ENCODE assay signal across 19 cellular contexts in genomic region chr11:110424775-110425444, GRCh38. TPM values are rescaled to one million over a fixed set of nuclear protein-coding genes. Genes with fewer than 3 reads are reported as not detected.
DNase-seq lines count a peak whose midpoint lies in the region; ATAC-seq and TF ChIP-seq lines count a peak whose summit lies in the region.
"Had no signal": no experiment of that assay in that cellular context is flagged by ENCODE, and none has a peak within 500 bp of the region (broad histone marks: within the 10 kb centered on the region; RNA-seq: fewer than 3 reads in every experiment).

No MANE protein-coding gene starts in this region.

- H3K36me3 ChIP-seq in liver (ENCODE audit: control insufficient read depth in 4 of 4, insufficient read depth in 3 of 4, low read depth in 1 of 4, low read length in 3 of 4) (no peaks in the 10 kb centered on the region), osteoblast (ENCODE audit: insufficient read depth, low read length) (no peaks in the 10 kb centered on the region), esophagus muscularis mucosa (no peaks in the 10 kb centered on the region)
- H3K36me3 ChIP-seq: BE2C had no signal

- no peak overlapping the region for H3K9ac ChIP-seq in liver (ENCODE audit: low read depth in 1 of 2, low read length in 2 of 2)

- H3K4me1 ChIP-seq in liver (ENCODE audit: control insufficient read depth in 4 of 4, insufficient read depth in 4 of 4, low read length in 3 of 4) (peaks cover 2 to 13% (median 9%) of the 10 kb centered on the region in 4 donors), osteoblast (ENCODE audit: insufficient read depth, low read length) (peaks cover 20% of the 10 kb centered on the region), esophagus muscularis mucosa (peaks cover 2 to 4% (median 4%) of the 10 kb centered on the region in 4 donors)
- H3K4me1 ChIP-seq: BE2C had no signal

- H3K27me3 ChIP-seq in liver (ENCODE audit: control insufficient read depth in 4 of 4, insufficient read depth in 4 of 4, low read length in 3 of 4), result no peaks in the 10 kb centered on the region
- H3K27me3 ChIP-seq in osteoblast (ENCODE audit: insufficient read depth, low read length), result no peaks in the 10 kb centered on the region
- no peaks in the 10 kb centered on the region for H3K27me3 ChIP-seq in esophagus muscularis mucosa
- H3K27me3 ChIP-seq: BE2C had no signal

- peak; percentile 2 for DNase-seq in AG08395 (ENCODE audit: low spot score)
- DNase-seq in LHCN-M2 (ENCODE audit: low read depth), result peak; percentile 6
- no peak for DNase-seq in osteoblast (ENCODE audit: insufficient read length, low spot score, missing footprints)
- DNase-seq in activated CD4-positive, alpha-beta T cell treated with anti-CD3 and anti-CD28 coated beads for 48 hours, result no peak
- DNase-seq in esophagus muscularis mucosa (ENCODE audit: extremely low spot score), result no peak
- DNase-seq in NCI-H345 (lab: John Stamatoyannopoulos, UW), result no peak
- DNase-seq: 8988T; BE2C; C1 segment of cervical spinal cord; CD4-positive, CD25-positive, alpha-beta regulatory T cell; CD8-positive, alpha-beta memory T cell; COR-L47; DMS 273 treated with DMSO at 0.1 percent for 48 hours; DND-41; H9; KG1 had no signal

- H3K9me3 ChIP-seq in liver (ENCODE audit: control insufficient read depth in 4 of 4, low read length in 3 of 4) (no peaks in the 10 kb centered on the region), osteoblast (ENCODE audit: low read depth, low read length) (no peaks in the 10 kb centered on the region), esophagus muscularis mucosa (peaks cover 0 to 10% (median 0%) of the 10 kb centered on the region in 4 donors)
- H3K9me3 ChIP-seq: BE2C had no signal

- no peak for ATAC-seq in GM19463 (IDR thresholded peaks at IDR 0.05; ENCODE audit: unreplicated experiment)
- ATAC-seq: GM12878 had no signal

- no peak for TF ChIP-seq RAD21 in liver (IDR thresholded peaks at IDR 0.05)

- no peak overlapping the region for H3K27ac ChIP-seq in liver (ENCODE audit: low read depth in 1 of 2, low read length in 2 of 2)
- H3K27ac ChIP-seq in osteoblast (ENCODE audit: low read depth, low read length), result peak overlapping the region; percentile 79
- H3K27ac ChIP-seq in esophagus muscularis mucosa (replicated peaks in 1 of 4), result no peak overlapping the region

- TF ChIP-seq POLR2A in esophagus muscularis mucosa (IDR thresholded peaks at IDR 0.05; ENCODE audit: low read depth), result no peak

- H4K20me1 ChIP-seq in osteoblast (ENCODE audit: insufficient read depth, low read length), result no peaks in the 10 kb centered on the region

- no peak for TF ChIP-seq EP300 in esophagus muscularis mucosa (IDR thresholded peaks at IDR 0.05)

- no peaks in the 10 kb centered on the region for H3K79me2 ChIP-seq in osteoblast (ENCODE audit: insufficient read depth, low read length)

- intact Hi-C loops in esophagus muscularis mucosa (cut with DNase I), result no loop called here

- H3K4me3 ChIP-seq in liver (ENCODE audit: low read depth in 1 of 3, low read length in 3 of 3), result no peak overlapping the region
- no peak overlapping the region for H3K4me3 ChIP-seq in osteoblast (ENCODE audit: insufficient read depth, low read length)
- no peak overlapping the region for H3K4me3 ChIP-seq in esophagus muscularis mucosa
- H3K4me3 ChIP-seq: GM12878 had no signal

- H3K4me2 ChIP-seq in osteoblast (ENCODE audit: insufficient read depth, low read length), result no peak overlapping the region

- TF ChIP-seq CTCF in liver (IDR thresholded peaks at IDR 0.05; ENCODE audit: low read depth, low read length, missing input control) (no peak), osteoblast (IDR thresholded peaks at IDR 0.05; ENCODE audit: extremely low read depth, low read depth, low read length) (no peak), esophagus muscularis mucosa (IDR thresholded peaks at IDR 0.05) (no peak)

- WGBS in liver, result 94% methylated on average over 3 of the region's 3 CpGs
- 96% methylated on average over 3 of the region's 3 CpGs for WGBS in esophagus muscularis mucosa

- no peak overlapping the region for H2AFZ ChIP-seq in osteoblast (ENCODE audit: low read length)

TF ChIP-seq in liver, 16 proteins besides CTCF, POLR2A, EP300 and RAD21:
- TF ChIP-seq HNF4G (IDR thresholded peaks at IDR 0.05), result no peak
- peak; percentile 15 to 50 for TF ChIP-seq RXRA (IDR thresholded peaks at IDR 0.05)
- TF ChIP-seq REST (IDR thresholded peaks at IDR 0.05), result no peak
- peak; percentile 47 to 57 for TF ChIP-seq HNF4A (conservative IDR thresholded peaks at IDR 0.05)

RNA-seq across cellular contexts. Expression of gene FDX1, which starts 4.8 kb away (rescaled TPM):
- total RNA-seq in LHCN-M2 (2014; rRNA removed) (18.0 and 19.5 TPM in 2 replicates), liver (10 to 100 TPM in 1 of 2 donors, 1 to 10 TPM in 1; 6.8 to 17.8 TPM), osteoblast (9.0 and 9.7 TPM in 2 replicates), esophagus muscularis mucosa (10 to 100 TPM; 12.0 to 15.7 (median 13.6) TPM)
- 7.1 TPM for polyA plus RNA-seq in LHCN-M2 (2012)
- polyA plus RNA-seq in liver, result 10 to 100 TPM; 16.3 to 28.8 TPM

Comparison
In these comparisons a context has a peak if more than half of its experiments do, and no peak if none do; other contexts are left out.
1. DNase-seq: peak in AG08395 (single experiment) and LHCN-M2 (single experiment); none in osteoblast (single experiment), activated CD4-positive, alpha-beta T cell treated with anti-CD3 and anti-CD28 coated beads for 48 hours (single experiment), esophagus muscularis mucosa (single experiment) and NCI-H345 (single experiment).